Comparison of ENCODE assay signal across 27 cellular contexts in the genomic region with DNA sequence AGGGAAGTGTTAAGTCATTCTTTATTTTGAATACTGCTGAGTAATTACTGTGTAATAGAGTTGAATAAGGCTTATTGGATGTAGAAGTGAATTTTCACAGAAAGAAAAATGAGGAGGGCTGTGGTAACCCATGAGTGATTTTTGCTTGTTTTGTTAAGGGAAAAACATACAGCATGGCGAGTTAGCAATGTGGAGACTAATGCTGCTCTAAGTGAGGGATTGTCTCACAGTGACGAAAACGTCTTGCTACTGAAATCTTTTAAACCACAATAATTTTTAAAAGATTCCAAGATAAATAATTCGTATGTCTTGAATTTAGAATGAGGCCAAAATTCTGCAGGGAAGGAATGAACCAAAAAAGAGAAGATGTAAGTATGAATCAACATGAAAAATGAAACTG. TPM values are rescaled to one million over a fixed set of nuclear protein-coding genes. Genes with fewer than 3 reads are reported as not detected.
DNase-seq lines count a peak whose midpoint lies in the region; ATAC-seq, FAIRE-seq and TF ChIP-seq lines count a peak whose summit lies in the region.
"Had no signal": no experiment of that assay in that cellular context is flagged by ENCODE, and none has a peak within 500 bp of the region (broad histone marks: within the 10 kb centered on the region; RNA-seq: fewer than 3 reads in every experiment).

No MANE protein-coding gene starts in this region.

- peaks cover 17% of the 10 kb centered on the region for H3K4me1 ChIP-seq in astrocyte (ENCODE audit: insufficient read depth, low read length)
- H3K4me1 ChIP-seq: uterus had no signal

- FAIRE-seq in astrocyte (lab: Jason Lieb, UNC) = peak; percentile 26

- DNase-seq in EL (peak; percentile 44), astrocyte (ENCODE audit: low read depth) (peak; percentile 99), fibroblast of the aortic adventitia (ENCODE audit: low read depth) (peak; percentile 96), smooth muscle cell of the brain vasculature (ENCODE audit: low read depth, low spot score) (peak; percentile 62), NCI-H1417 treated with DMSO at 0.1 percent for 48 hours (lab: John Stamatoyannopoulos, UW) (no peak)
- DNase-seq: activated CD4-positive, alpha-beta T cell treated with anti-CD3 and anti-CD28 coated beads, Interleukin-2, amount 50 U/mL, for 48 hours; activated naive CD4-positive, alpha-beta T cell treated with anti-CD3 and anti-CD28 coated beads for 36 hours; hypothalamus; left cardiac atrium; NCI-H2081 treated with DMSO at 0.1 percent for 48 hours; NCI-H510A treated with DMSO at 0.1 percent for 48 hours; SHP77; small intestine; stimulated activated CD8-positive, alpha-beta memory T cell treated with anti-CD3 and anti-CD28 coated beads, Interleukin-4, amount 100 ng/mL, for 48 hours; substantia nigra; uterus; WERI-Rb-1 had no signal

- no peaks in the 10 kb centered on the region for H4K20me1 ChIP-seq in astrocyte (ENCODE audit: insufficient read depth, low read length)

- peak overlapping the region; percentile 60 for H3K4me2 ChIP-seq in astrocyte (ENCODE audit: low read length)
- H3K4me2 ChIP-seq: GM23338 had no signal

- H3K36me3 Mint-ChIP-seq in astrocyte (ENCODE audit: low read depth, unreplicated experiment) = no peaks in the 10 kb centered on the region

- no peaks in the 10 kb centered on the region for H3K9me3 ChIP-seq in astrocyte (ENCODE audit: insufficient read depth, low read depth, low read length)
- H3K9me3 ChIP-seq: uterus had no signal

- H3K27ac ChIP-seq in astrocyte (ENCODE audit: low read depth, low read length) = peak overlapping the region; percentile 84
- H3K27ac ChIP-seq: C4-2B, cardiac muscle cell, uterus, WERI-Rb-1 had no signal

- no peaks in the 10 kb centered on the region for H3K36me3 ChIP-seq in astrocyte (ENCODE audit: insufficient read depth, low read length)
- H3K36me3 ChIP-seq: cardiac muscle cell, uterus, WERI-Rb-1 had no signal

- no peak overlapping the region for H3K27ac Mint-ChIP-seq in astrocyte (ENCODE audit: unreplicated experiment)
- H3K27ac Mint-ChIP-seq: activated naive CD4-positive, alpha-beta T cell treated with anti-CD3 and anti-CD28 coated beads for 36 hours; GM23338; nephron; progenitor cell of endocrine pancreas had no signal

- peak overlapping the region; percentile 62 for H3K9ac ChIP-seq in astrocyte (ENCODE audit: low read length)

- no peaks in the 10 kb centered on the region for H3K4me1 Mint-ChIP-seq in astrocyte (ENCODE audit: low read depth, unreplicated experiment)
- H3K4me1 Mint-ChIP-seq: nephron had no signal

- H3K4me3 ChIP-seq in astrocyte (ENCODE audit: insufficient read depth, low read depth, low read length) (no peak overlapping the region), fibroblast of the aortic adventitia (ENCODE audit: low read depth, low read length) (peak overlapping the region; percentile 19)
- H3K4me3 ChIP-seq: cardiac muscle cell, GM23338, uterus had no signal

- H3K79me2 ChIP-seq in astrocyte (ENCODE audit: insufficient read depth, low read length) = no peaks in the 10 kb centered on the region

- H3K9me3 Mint-ChIP-seq in astrocyte (ENCODE audit: unreplicated experiment) = no peaks in the 10 kb centered on the region
- H3K9me3 Mint-ChIP-seq: activated naive CD4-positive, alpha-beta T cell treated with anti-CD3 and anti-CD28 coated beads for 36 hours; GM23338; nephron had no signal

- no peak for ATAC-seq in HG02623 (IDR thresholded peaks at IDR 0.05; ENCODE audit: unreplicated experiment)
- ATAC-seq in HG02571 (IDR thresholded peaks at IDR 0.05; ENCODE audit: unreplicated experiment) = no peak
- ATAC-seq: esophagus mucosa, GM23338 had no signal

- H3K4me3 Mint-ChIP-seq in astrocyte (ENCODE audit: unreplicated experiment) = no peak overlapping the region
- H3K4me3 Mint-ChIP-seq: activated naive CD4-positive, alpha-beta T cell treated with anti-CD3 and anti-CD28 coated beads for 36 hours; GM23338; nephron had no signal

- no peaks in the 10 kb centered on the region for H3K27me3 ChIP-seq in astrocyte (ENCODE audit: insufficient read depth, low read length)
- H3K27me3 ChIP-seq: cardiac muscle cell, uterus had no signal

- TF ChIP-seq CTCF in astrocyte (IDR thresholded peaks at IDR 0.05; ENCODE audit: insufficient read depth, low read depth, low read length) (no peak), fibroblast of the aortic adventitia (IDR thresholded peaks at IDR 0.05; ENCODE audit: insufficient read depth, low read length) (no peak)

- no peak overlapping the region for H2AFZ ChIP-seq in astrocyte (ENCODE audit: low read depth, low read length)
- H2AFZ ChIP-seq: GM23338 had no signal

- H3K27me3 Mint-ChIP-seq in astrocyte (ENCODE audit: low read depth, unreplicated experiment) = no peaks in the 10 kb centered on the region
- H3K27me3 Mint-ChIP-seq: progenitor cell of endocrine pancreas had no signal

RNA-seq across cellular contexts. Expression of a gene that starts 16.2 kb away (rescaled TPM):
- total RNA-seq in astrocyte (1.4 and 1.9 TPM in 2 replicates), fibroblast of the aortic adventitia (ENCODE audit: low replicate concordance) (7.3 and 74.7 TPM in 2 replicates)
- total RNA-seq: OCI-LY7; T-helper 1 cell treated with Interleukin-12 subunit alpha and Interleukin-12 subunit beta and Interleukin-4 antibody, amounts not matched to agents 30 ng/mL and 1 ng/mL, for 36 hours had no signal
